ENCODE assay signal across 9 cellular contexts in the genomic region with DNA sequence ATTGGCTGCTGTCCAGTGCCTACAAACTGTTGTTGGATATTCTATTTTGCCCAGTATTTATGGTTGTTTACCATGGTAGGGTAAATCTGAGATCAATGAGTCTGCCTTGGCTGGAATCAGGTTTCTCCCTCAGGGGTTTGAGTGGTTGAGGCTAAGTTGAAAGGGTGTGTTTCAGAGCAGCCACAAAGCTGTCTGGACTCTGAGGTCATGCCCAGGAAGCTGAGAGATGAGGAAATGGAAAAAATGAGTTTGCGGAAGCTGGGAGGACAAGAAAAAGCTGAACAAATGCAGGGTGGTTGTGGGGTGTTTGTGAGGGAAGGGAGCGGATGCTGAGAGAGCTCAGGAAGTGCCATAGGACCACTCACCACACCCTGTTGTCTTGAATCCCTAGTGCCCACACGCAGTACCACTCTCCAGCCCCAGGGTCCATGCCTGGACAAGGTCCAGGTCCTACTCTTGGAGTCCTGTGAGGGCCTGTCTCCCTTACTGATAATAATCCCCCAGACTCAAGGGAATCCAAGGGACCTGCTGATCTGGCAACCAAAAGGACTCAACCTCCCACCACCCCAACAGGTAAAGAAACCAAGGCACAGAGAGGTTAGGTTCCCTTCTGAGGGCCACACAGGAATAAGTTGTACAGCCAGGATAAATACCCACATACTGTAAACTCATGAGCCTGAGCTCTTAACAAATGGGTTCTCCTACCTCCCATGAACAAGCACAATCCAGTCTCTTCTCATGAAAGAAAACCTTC.
DNase-seq lines count a peak whose midpoint lies in the region; ATAC-seq lines count a peak whose summit lies in the region.
"Had no signal": no experiment of that assay in that cellular context is flagged by ENCODE, and none has a peak within 500 bp of the region (broad histone marks: within the 10 kb centered on the region; RNA-seq: fewer than 3 reads in every experiment).

No MANE protein-coding gene starts in this region.

- H3K36me3 ChIP-seq in HAP-1 (replicated peaks), result no peaks in the 10 kb centered on the region

- H3K9me3 ChIP-seq in HAP-1, result no peaks in the 10 kb centered on the region

- H3K27me3 ChIP-seq in HAP-1 (ENCODE audit: low read depth), result no peaks in the 10 kb centered on the region

- peak; percentile 34 for DNase-seq in NCI-H2171 treated with DMSO at 0.1 percent for 48 hours (lab: John Stamatoyannopoulos, UW)
- no peak for DNase-seq in NCI-H2171 (lab: John Stamatoyannopoulos, UW)
- DNase-seq in NOMO-1 treated with DMSO at 0.1 percent for 48 hours (lab: John Stamatoyannopoulos, UW; ENCODE audit: unreplicated experiment), result peak; percentile 94
- DNase-seq in astrocyte of the hippocampus (ENCODE audit: low read depth, low spot score), result peak; percentile 87
- peak; percentile 66 for DNase-seq in kidney glomerular epithelial cell (lab: John Stamatoyannopoulos, UW)
- DNase-seq in superior temporal gyrus (ENCODE audit: extremely low spot score), result peak; percentile 28
- no peak for DNase-seq in HAP-1 (ENCODE audit: low spot score in 2 of 2)

- H3K4me1 ChIP-seq in HAP-1, result no peaks in the 10 kb centered on the region

- in situ Hi-C loops in HAP-1 (cut with MboI; ENCODE audit: low sequenced_read_pairs), result no loop called here

- ATAC-seq in HG02642 (IDR thresholded peaks at IDR 0.05; ENCODE audit: poor library complexity, unreplicated experiment), result peak; percentile 37
- ATAC-seq: CD8-positive, alpha-beta T cell had no signal

- H3K4me3 ChIP-seq in HAP-1, result no peak overlapping the region

Comparison
In these comparisons a context has a peak if more than half of its experiments do, and no peak if none do; other contexts are left out.
1. DNase-seq: peak in NCI-H2171 treated with DMSO at 0.1 percent for 48 hours (single experiment), NOMO-1 treated with DMSO at 0.1 percent for 48 hours (single experiment), astrocyte of the hippocampus (single experiment), kidney glomerular epithelial cell (single experiment) and superior temporal gyrus (single experiment); none in NCI-H2171 (single experiment) and HAP-1 (0 of 2).